In the genomic region with DNA sequence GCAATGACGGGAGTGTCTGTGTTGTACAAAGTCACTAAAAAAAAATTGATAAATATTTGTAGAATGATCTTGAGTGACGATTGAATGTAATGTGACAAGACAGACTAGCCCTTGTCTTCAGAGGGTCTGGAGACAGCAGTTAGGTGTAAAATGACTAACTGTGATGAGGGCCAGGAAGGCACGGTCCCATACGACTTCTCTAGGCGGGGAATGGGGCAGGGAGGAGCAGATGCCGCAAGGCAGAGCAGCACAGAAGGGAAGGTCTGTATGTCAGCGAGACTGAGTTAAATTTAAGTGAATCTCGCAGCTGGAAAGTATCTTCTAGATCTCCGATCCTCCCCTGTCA, we compare ENCODE assay signal across 8 cellular contexts. TPM values are rescaled to one million over a fixed set of nuclear protein-coding genes. Genes with fewer than 3 reads are reported as not detected.
DNase-seq lines count a peak whose midpoint lies in the region; ATAC-seq and TF ChIP-seq lines count a peak whose summit lies in the region.

No MANE protein-coding gene starts in this region.

- H3K4me1 Mint-ChIP-seq in activated T-cell treated with anti-CD3 and anti-CD28 coated beads, Interleukin-2, amount 50 U/mL, for 24 hours (ENCODE audit: low read depth) = peaks cover 18% of the 10 kb centered on the region

- peaks cover 34% of the 10 kb centered on the region for H3K36me3 Mint-ChIP-seq in activated T-cell treated with anti-CD3 and anti-CD28 coated beads, Interleukin-2, amount 50 U/mL, for 24 hours (ENCODE audit: low read depth)

- H3K4me3 ChIP-seq in left ventricle myocardium inferior = peak overlapping the region; percentile 81
- H3K4me3 ChIP-seq in skeletal muscle cell (ENCODE audit: low read depth, low read length) = peak overlapping the region; percentile 82

- intact Hi-C loops in left ventricle myocardium inferior (cut with micrococcal nuclease) = no loop called here

- H3K36me3 ChIP-seq in left ventricle myocardium inferior = no peaks in the 10 kb centered on the region

- peaks cover 5% of the 10 kb centered on the region for H3K27me3 Mint-ChIP-seq in activated T-cell treated with anti-CD3 and anti-CD28 coated beads, Interleukin-2, amount 50 U/mL, for 24 hours

- H3K9me3 Mint-ChIP-seq in activated T-cell treated with anti-CD3 and anti-CD28 coated beads, Interleukin-2, amount 50 U/mL, for 24 hours = no peaks in the 10 kb centered on the region

- peaks cover 5% of the 10 kb centered on the region for H3K27me3 ChIP-seq in left ventricle myocardium inferior (ENCODE audit: low read depth)

- peak overlapping the region; percentile 99 for H3K27ac Mint-ChIP-seq in activated T-cell treated with anti-CD3 and anti-CD28 coated beads, Interleukin-2, amount 50 U/mL, for 24 hours

- no peaks in the 10 kb centered on the region for H3K9me3 ChIP-seq in left ventricle myocardium inferior (replicated peaks)

- H3K27ac ChIP-seq in VCaP (peak overlapping the region; percentile 71; the same call in 1 of the 2 replicates), left ventricle myocardium inferior (replicated peaks) (no peak overlapping the region)

- DNase-seq in activated T-cell treated with anti-CD3 and anti-CD28 coated beads, Interleukin-2, amount 50 U/mL, for 24 hours = no peak
- DNase-seq in activated T-cell treated with anti-CD3 and anti-CD28 coated beads, Interleukin-2, amount 50 U/mL, for 48 hours = no peak
- DNase-seq in left ventricle myocardium inferior (no peak), skeletal muscle cell (ENCODE audit: low read depth) (no peak), amygdala (lab: John Stamatoyannopoulos, UW) (no peak), NCI-H748 (lab: John Stamatoyannopoulos, UW; ENCODE audit: unreplicated experiment) (no peak)

- H3K4me3 Mint-ChIP-seq in activated T-cell treated with anti-CD3 and anti-CD28 coated beads, Interleukin-2, amount 50 U/mL, for 24 hours = peak overlapping the region; percentile 91

- TF ChIP-seq CTCF in VCaP (conservative IDR thresholded peaks at IDR 0.05) = no peak
- TF ChIP-seq CTCF in left ventricle myocardium inferior (IDR thresholded peaks at IDR 0.05; ENCODE audit: borderline replicate concordance) = no peak

- peak; percentile 57 for ATAC-seq in HG03045 (IDR thresholded peaks at IDR 0.05; ENCODE audit: unreplicated experiment)

- peaks cover 17% of the 10 kb centered on the region for H3K4me1 ChIP-seq in left ventricle myocardium inferior

RNA-seq across cellular contexts. Expression of gene CENPE, which starts 0.4 kb away (rescaled TPM):
- total RNA-seq in left ventricle myocardium inferior = 0.85 TPM
